In genomic region chr2:27800856-27801255, GRCh38 we compare ENCODE assay signal across 19 cellular contexts. TPM values are rescaled to one million over a fixed set of nuclear protein-coding genes. Genes with fewer than 3 reads are reported as not detected.
DNase-seq lines count a peak whose midpoint lies in the region; ATAC-seq and TF ChIP-seq lines count a peak whose summit lies in the region.
"Had no signal": no experiment of that assay in that cellular context is flagged by ENCODE, and none has a peak within 500 bp of the region (broad histone marks: within the 10 kb centered on the region; RNA-seq: fewer than 3 reads in every experiment).

No MANE protein-coding gene starts in this region.

- DNase-seq in AG04450 (ENCODE audit: low read depth, low spot score) = no peak
- no peak for DNase-seq in RWPE1 (ENCODE audit: low spot score)
- no peak for DNase-seq in fibroblast of lung (ENCODE audit: low read depth in 2 of 2)
- DNase-seq in neuronal stem cell (ENCODE audit: low spot score) = no peak
- no peak for DNase-seq in endodermal cell
- no peak for DNase-seq in NCI-H1694 (lab: John Stamatoyannopoulos, UW)
- no peak for DNase-seq in ovary
- DNase-seq: activated CD4-positive, CD25-positive, alpha-beta regulatory T cell treated with anti-CD3 and anti-CD28 coated beads, Interleukin-2, amount 50 U/mL, for 72 hours; activated gamma-delta T cell; amygdala; cortex of kidney; islet precursor cell; midbrain; NCI-H146; NCI-H345; SIG-M5; upper lobe of right lung had no signal

- ATAC-seq in GM19035 (IDR thresholded peaks at IDR 0.05; ENCODE audit: unreplicated experiment) = no peak
- ATAC-seq: upper lobe of right lung had no signal

- H2BK15ac ChIP-seq in neuronal stem cell (ENCODE audit: low read length) = no peak overlapping the region

- no CpG with 5 or more reads among the region's 6 CpGs for WGBS in neuronal stem cell (ENCODE audit: extremely low coverage in 2 of 2, insufficient read length in 2 of 2, insufficient replicate concordance in 1 of 2), 2 donors
- WGBS in endodermal cell (ENCODE audit: insufficient coverage in 1 of 2, insufficient read length in 1 of 2), 2 experiments = 90 to 92% methylated on average over 6 of the region's 6 CpGs
- WGBS in ovary, 3 donors = 87 to 94% (median 90%) methylated on average over 6 of the region's 6 CpGs

- CTCF ChIA-PET in AG04450 (lab: Charles Lee) = no interaction called here
- CTCF ChIA-PET in RWPE1 (lab: Yijun Ruan, JAX) = interaction anchor here (0.6 kb wide), 1 partner anchor 52 kb away, joined by 6 read pairs; no protein-coding TSS in a partner anchor

- H3K4me1 Mint-ChIP-seq in endodermal cell = no peaks in the 10 kb centered on the region

- H2BK5ac ChIP-seq in neuronal stem cell (ENCODE audit: low read length) = no peak overlapping the region

- H3K4me1 ChIP-seq in fibroblast of lung (ENCODE audit: control insufficient read depth, extremely low read depth, insufficient read depth, low read length) = peaks cover 34% of the 10 kb centered on the region
- H3K4me1 ChIP-seq in neuronal stem cell (ENCODE audit: control insufficient read depth in 2 of 2, insufficient read depth in 1 of 2, low read depth in 1 of 2, low read length in 2 of 2) = peaks cover 14% of the 10 kb centered on the region in 2 donors
- H3K4me1 ChIP-seq in endodermal cell (ENCODE audit: control insufficient read depth, insufficient read depth, low read length) = no peaks in the 10 kb centered on the region
- no peaks in the 10 kb centered on the region for H3K4me1 ChIP-seq in ovary (ENCODE audit: insufficient read depth)

- no peaks in the 10 kb centered on the region for H3K9me3 Mint-ChIP-seq in endodermal cell
- H3K9me3 Mint-ChIP-seq: T-helper 2 cell treated with Interferon-gamma antibody and Interleukin-4, amounts not matched to agents 5 μg/mL and 100 μg/mL, for 36 hours had no signal

- no peak overlapping the region for H3K4me3 ChIP-seq in AG04450 (ENCODE audit: low read depth, low read length)
- H3K4me3 ChIP-seq in fibroblast of lung (replicated peaks in 1 of 4; ENCODE audit: control extremely low read depth in 1 of 4, insufficient read depth in 1 of 4, low read depth in 3 of 4, low read length in 4 of 4) = no peak overlapping the region
- H3K4me3 ChIP-seq in neuronal stem cell (ENCODE audit: low read length in 2 of 2) = peak overlapping the region in 1 of 2 donors; percentile 68
- H3K4me3 ChIP-seq in endodermal cell (ENCODE audit: low read length) = no peak overlapping the region
- no peak overlapping the region for H3K4me3 ChIP-seq in ovary
- H3K4me3 ChIP-seq: upper lobe of right lung had no signal

- H3K79me1 ChIP-seq in neuronal stem cell (ENCODE audit: low read depth, low read length) = peaks cover 3% of the 10 kb centered on the region

- H2BK12ac ChIP-seq in neuronal stem cell (ENCODE audit: low read length) = no peak overlapping the region

- H3K36me3 ChIP-seq in fibroblast of lung (ENCODE audit: control insufficient read depth, insufficient read depth, low read length) (no peaks in the 10 kb centered on the region), neuronal stem cell (replicated peaks in 1 of 2; ENCODE audit: control insufficient read depth in 2 of 2, insufficient read depth in 2 of 2, low read length in 2 of 2) (no peaks in the 10 kb centered on the region), endodermal cell (ENCODE audit: control insufficient read depth, insufficient read depth, low read length) (no peaks in the 10 kb centered on the region), ovary (no peaks in the 10 kb centered on the region)
- H3K36me3 ChIP-seq: upper lobe of right lung had no signal

- H2BK120ac ChIP-seq in neuronal stem cell (ENCODE audit: low read depth, low read length) = no peak overlapping the region

- H3K18ac ChIP-seq in neuronal stem cell (ENCODE audit: low read length) = no peak overlapping the region

- no peak overlapping the region for H3K27ac Mint-ChIP-seq in endodermal cell
- H3K27ac Mint-ChIP-seq: T-helper 2 cell treated with Interferon-gamma antibody and Interleukin-4, amounts not matched to agents 5 μg/mL and 100 μg/mL, for 36 hours had no signal

- H3K4me2 ChIP-seq in fibroblast of lung (ENCODE audit: extremely low read depth, insufficient read depth, low read length) (no peak overlapping the region), neuronal stem cell (ENCODE audit: insufficient read depth, low read length, poor library complexity, severe bottlenecking) (no peak overlapping the region)

- no peak for TF ChIP-seq POLR2A in ovary (IDR thresholded peaks at IDR 0.05)

- no peak overlapping the region for H4K8ac ChIP-seq in neuronal stem cell (ENCODE audit: low read depth, low read length)

- H2AFZ ChIP-seq in fibroblast of lung (ENCODE audit: low read length) (no peak overlapping the region), neuronal stem cell (ENCODE audit: low read length) (no peak overlapping the region)

- TF ChIP-seq CTCF in AG04450 (IDR thresholded peaks at IDR 0.05; ENCODE audit: low read depth, low read length) (no peak), RWPE1 (conservative IDR thresholded peaks at IDR 0.05; ENCODE audit: low read depth) (no peak), fibroblast of lung (conservative IDR thresholded peaks at IDR 0.05 in 1 of 2, IDR thresholded peaks at IDR 0.05 in 1 of 2; ENCODE audit: low read depth in 1 of 2, low read length in 2 of 2) (no peak), endodermal cell (conservative IDR thresholded peaks at IDR 0.05) (no peak), ovary (IDR thresholded peaks at IDR 0.05) (no peak)

- H3K9me3 ChIP-seq in AG04450 (ENCODE audit: control insufficient read depth, insufficient read depth, low read length) (0 out of 2 replicates have a peak, but pooled peaks cover 2% of the 10 kb centered on the region), fibroblast of lung (ENCODE audit: control insufficient read depth, insufficient read depth, low read depth, low read length) (no peaks in the 10 kb centered on the region), neuronal stem cell (replicated peaks in 1 of 2; ENCODE audit: control insufficient read depth in 2 of 2, insufficient read depth in 1 of 2, low read depth in 1 of 2, low read length in 2 of 2) (peaks cover 0 to 2% of the 10 kb centered on the region in 2 donors), endodermal cell (ENCODE audit: control insufficient read depth, low read length) (no peaks in the 10 kb centered on the region), ovary (no peaks in the 10 kb centered on the region)
- H3K9me3 ChIP-seq: upper lobe of right lung had no signal

- H3K14ac ChIP-seq in neuronal stem cell (ENCODE audit: low read length) = peak overlapping the region; percentile 9

- H3K9ac ChIP-seq in fibroblast of lung (ENCODE audit: insufficient read depth, low read length) (no peak overlapping the region), neuronal stem cell (ENCODE audit: low read depth, low read length, poor library complexity) (no peak overlapping the region), endodermal cell (ENCODE audit: extremely low read depth, low read length, poor library complexity, severe bottlenecking) (no peak overlapping the region)

- no peak for TF ChIP-seq EP300 in ovary (IDR thresholded peaks at IDR 0.05)

- no peak overlapping the region for H4K91ac ChIP-seq in neuronal stem cell (ENCODE audit: low read depth, low read length, poor library complexity)

- peak overlapping the region; percentile 38 for H3K23ac ChIP-seq in neuronal stem cell (ENCODE audit: low read depth, low read length, poor library complexity)

- intact Hi-C loops in ovary (cut with DNase I) = no loop called here

- H3K27me3 Mint-ChIP-seq in endodermal cell (ENCODE audit: insufficient read depth) = peaks cover 2% of the 10 kb centered on the region

- no peak overlapping the region for H3K4ac ChIP-seq in neuronal stem cell (ENCODE audit: low read length)

- H3K4me3 Mint-ChIP-seq in endodermal cell = no peak overlapping the region
- H3K4me3 Mint-ChIP-seq: T-helper 2 cell treated with Interferon-gamma antibody and Interleukin-4, amounts not matched to agents 5 μg/mL and 100 μg/mL, for 36 hours had no signal

- H3K27me3 ChIP-seq in AG04450 (ENCODE audit: control insufficient read depth, insufficient read depth, low read length) (no peaks in the 10 kb centered on the region), fibroblast of lung (ENCODE audit: control insufficient read depth, insufficient read depth, low read length) (no peaks in the 10 kb centered on the region), neuronal stem cell (ENCODE audit: control insufficient read depth in 3 of 3, insufficient read depth in 3 of 3, low read depth in 1 of 3, low read length in 3 of 3) (no peaks in the 10 kb centered on the region), endodermal cell (ENCODE audit: control insufficient read depth, insufficient read depth, low read length, poor library complexity, severe bottlenecking) (no peaks in the 10 kb centered on the region), ovary (no peaks in the 10 kb centered on the region)
- H3K27me3 ChIP-seq: upper lobe of right lung had no signal

- H4K20me1 ChIP-seq in fibroblast of lung (ENCODE audit: control insufficient read depth, extremely low read depth, insufficient read depth, low read length) = no peaks in the 10 kb centered on the region

- POLR2A ChIA-PET in AG04450 (lab: Yijun Ruan, JAX) = no interaction called here
- POLR2A ChIA-PET in RWPE1 (lab: Yijun Ruan, JAX; ENCODE audit: low non-redundant PET) = no interaction called here

- H3K79me2 ChIP-seq in fibroblast of lung (ENCODE audit: control insufficient read depth, insufficient read depth, low read length) = no peaks in the 10 kb centered on the region

- H3K27ac ChIP-seq in AG04450 (ENCODE audit: low read depth, low read length) = peak overlapping the region; percentile 99
- H3K27ac ChIP-seq in RWPE1 = peak overlapping the region; percentile 97
- peak overlapping the region; percentile 94 for H3K27ac ChIP-seq in fibroblast of lung (ENCODE audit: insufficient read depth, low read length)
- no peak overlapping the region for H3K27ac ChIP-seq in neuronal stem cell (replicated peaks; ENCODE audit: low read length)
- no peak overlapping the region for H3K27ac ChIP-seq in endodermal cell (ENCODE audit: low read depth, low read length)
- no peak overlapping the region for H3K27ac ChIP-seq in ovary

- H2AK5ac ChIP-seq in neuronal stem cell (ENCODE audit: low read depth, low read length) = no peak overlapping the region

- no peaks in the 10 kb centered on the region for H3K36me3 Mint-ChIP-seq in endodermal cell (ENCODE audit: low read depth)

RNA-seq across cellular contexts. Expression of gene MRPL33, which starts 29.3 kb away (rescaled TPM):
- 97.7 and 137 TPM in 2 replicates for polyA plus RNA-seq in AG04450 (2011; rRNA removed)
- polyA minus RNA-seq in AG04450 (2011; rRNA and poly(A)+ RNA removed) = 13.0 and 20.2 TPM in 2 replicates
- total RNA-seq in fibroblast of lung = 64.5 and 85.9 TPM in 2 replicates
- polyA plus RNA-seq in fibroblast of lung = 144 and 178 TPM in 2 replicates
- polyA plus RNA-seq in fibroblast of lung (2012) = 166 and 235 TPM in 2 replicates
- 6.7 TPM in 1 of 2 replicates, not detected in the other for polyA minus RNA-seq in fibroblast of lung (ENCODE audit: low replicate concordance)
- 419 TPM for polyA plus RNA-seq in neuronal stem cell (2013, experiment 1 of 2)
- polyA plus RNA-seq in neuronal stem cell (2013, experiment 2 of 2) = 412 TPM
- total RNA-seq in endodermal cell = 10 to 100 TPM; 69.5 to 80.6 TPM
- 111 TPM for polyA plus RNA-seq in endodermal cell (2013, experiment 1 of 2)
- 118 TPM for polyA plus RNA-seq in endodermal cell (2013, experiment 2 of 2)
- 100 to 1,000 TPM in 2 of 7 donors, 10 to 100 TPM in 5; 50.5 to 185 (median 62.4) TPM for total RNA-seq in ovary
- polyA plus RNA-seq in ovary = 100 to 1,000 TPM; 141 to 246 TPM

Comparison
In these comparisons a context has a peak if more than half of its experiments do, and no peak if none do; other contexts are left out.
1. H3K27ac ChIP-seq: peak in AG04450 (single experiment), RWPE1 (single experiment) and fibroblast of lung (single experiment); none in neuronal stem cell (single experiment), endodermal cell (single experiment) and ovary (0 of 2).